ENCODE assay signal across 9 cellular contexts in genomic region chr19:43479961-43480561, GRCh38. TPM values are rescaled to one million over a fixed set of nuclear protein-coding genes. Genes with fewer than 3 reads are reported as not detected.
"Had no signal": no experiment of that assay in that cellular context is flagged by ENCODE, and none has a peak within 500 bp of the region (broad histone marks: within the 10 kb centered on the region; RNA-seq: fewer than 3 reads in every experiment).

No MANE protein-coding gene starts in this region.

- H3K27ac ChIP-seq: GM23248 had no signal

- H3K9ac ChIP-seq: GM23248 had no signal

- H3K4me3 ChIP-seq: GM23248 had no signal

- DNase-seq: GM23248, GOT3, H7, HCEC 1CT, HFFc6, KG1 had no signal

- H3K27me3 Mint-ChIP-seq: IgD-negative memory B cell had no signal

- H3K4me3 Mint-ChIP-seq: HFFc6, IgD-negative memory B cell had no signal

- H3K27ac Mint-ChIP-seq: HFFc6, IgD-negative memory B cell had no signal

- FAIRE-seq: HTR-8/SVneo had no signal

- H3K9me3 Mint-ChIP-seq: IgD-negative memory B cell had no signal

RNA-seq across cellular contexts. Expression of gene LYPD3, which starts 14.7 kb away (rescaled TPM):
- total RNA-seq: GM23248, H7 had no signal

RNA-seq across cellular contexts. Expression of gene ZNF575, which starts 52.9 kb away (rescaled TPM):
- total RNA-seq: H4, H7 had no signal
